8 cellular contexts compared by ENCODE assay signal in genomic region chr4:189941005-189941450, GRCh38.
DNase-seq lines count a peak whose midpoint lies in the region; ATAC-seq and TF ChIP-seq lines count a peak whose summit lies in the region.

No MANE protein-coding gene starts in this region.

- peaks cover 51% of the 10 kb centered on the region for H3K79me2 ChIP-seq in DND-41 (ENCODE audit: insufficient read depth, low read length)
- H3K79me2 ChIP-seq in Loucy (ENCODE audit: insufficient read depth, low read length): peaks cover 45% of the 10 kb centered on the region

- H4K20me1 ChIP-seq in DND-41 (ENCODE audit: insufficient read depth, low read length): no peaks in the 10 kb centered on the region
- peaks cover 4% of the 10 kb centered on the region for H4K20me1 ChIP-seq in Loucy (ENCODE audit: insufficient read depth, low read length, poor library complexity, severe bottlenecking)

- H3K9me3 ChIP-seq in DND-41 (ENCODE audit: insufficient read depth, low read length, severe bottlenecking) (peaks cover 3% of the 10 kb centered on the region), Loucy (ENCODE audit: insufficient read depth, low read depth, low read length) (no peaks in the 10 kb centered on the region), endocrine pancreas (ENCODE audit: control insufficient read depth, low read length) (no peaks in the 10 kb centered on the region), neutrophil (no peaks in the 10 kb centered on the region)

- ATAC-seq in DND-41 (ENCODE audit: insufficient read depth, low read depth): no peak; the same call in 2 of the 3 replicates
- no peak for ATAC-seq in HG03521 (IDR thresholded peaks at IDR 0.05; ENCODE audit: unreplicated experiment)

- peak overlapping the region; percentile 86 for H3K4me2 ChIP-seq in DND-41 (ENCODE audit: insufficient read depth, low read length)
- peak overlapping the region; percentile 100 for H3K4me2 ChIP-seq in Loucy (ENCODE audit: low read depth, low read length, poor library complexity, severe bottlenecking)

- H3K36me3 ChIP-seq in DND-41 (ENCODE audit: insufficient read depth, low read length) (no peaks in the 10 kb centered on the region), Loucy (ENCODE audit: insufficient read depth, low read length) (no peaks in the 10 kb centered on the region), endocrine pancreas (ENCODE audit: control insufficient read depth, insufficient read depth, low read length) (no peaks in the 10 kb centered on the region), neutrophil (peaks cover 3% of the 10 kb centered on the region)

- H3K4me1 ChIP-seq in DND-41 (ENCODE audit: insufficient read depth, low read length) (peaks cover 34% of the 10 kb centered on the region), Loucy (ENCODE audit: insufficient read depth, low read length, poor library complexity, severe bottlenecking) (peaks cover 22% of the 10 kb centered on the region), endocrine pancreas (ENCODE audit: control insufficient read depth, insufficient read depth, low read length) (peaks cover 6% of the 10 kb centered on the region), neutrophil (ENCODE audit: control insufficient read depth in 1 of 2, insufficient read depth in 1 of 2, low read depth in 1 of 2, low read length in 1 of 2) (peaks cover 21% of the 10 kb centered on the region in 2 experiments)

- H3K9ac ChIP-seq in DND-41 (ENCODE audit: low read depth, low read length) (peak overlapping the region; percentile 80), Loucy (ENCODE audit: low read depth, low read length, poor library complexity, severe bottlenecking) (peak overlapping the region; percentile 91), endocrine pancreas (ENCODE audit: control insufficient read depth, insufficient read depth, low read length) (peak overlapping the region; percentile 88)

- TF ChIP-seq CTCF in DND-41 (IDR thresholded peaks at IDR 0.05; ENCODE audit: borderline replicate concordance, extremely low read depth, low read length, poor library complexity, severe bottlenecking) (no peak), Loucy (conservative IDR thresholded peaks at IDR 0.05; ENCODE audit: low read length) (no peak), neutrophil (IDR thresholded peaks at IDR 0.05) (no peak)

- H3K27me3 ChIP-seq in DND-41 (ENCODE audit: insufficient read depth, low read length, poor library complexity) (no peaks in the 10 kb centered on the region), Loucy (ENCODE audit: insufficient read depth, low read length, poor library complexity, severe bottlenecking) (no peaks in the 10 kb centered on the region), endocrine pancreas (ENCODE audit: control insufficient read depth, insufficient read depth, low read length) (no peaks in the 10 kb centered on the region), neutrophil (no peaks in the 10 kb centered on the region)

- no peaks in the 10 kb centered on the region; the same call in 1 of the 2 replicates for H3F3A ChIP-seq in Loucy (ENCODE audit: low read depth)

- H3K9me2 ChIP-seq in Loucy (replicated peaks; ENCODE audit: low read depth, low read length): no peaks in the 10 kb centered on the region

- H3K4me3 ChIP-seq in DND-41 (ENCODE audit: low read depth in 1 of 2, low read length in 2 of 2): peak overlapping the region; percentile 46 to 81
- peak overlapping the region; percentile 85 for H3K4me3 ChIP-seq in Loucy (ENCODE audit: low read length, poor library complexity, severe bottlenecking)
- H3K4me3 ChIP-seq in endocrine pancreas (ENCODE audit: control insufficient read depth, insufficient read depth, low read length): peak overlapping the region; percentile 94
- H3K4me3 ChIP-seq in neutrophil (ENCODE audit: low read depth in 1 of 2, low read length in 1 of 2): peak overlapping the region; percentile 85 to 86

- H3K27ac ChIP-seq in DND-41 (ENCODE audit: low read length): peak overlapping the region; percentile 82
- H3K27ac ChIP-seq in neutrophil: peak overlapping the region; percentile 95

- DNase-seq in DND-41 (no peak), D341Med (ENCODE audit: low spot score) (no peak), NCI-H146 treated with DMSO at 0.1 percent for 48 hours (lab: John Stamatoyannopoulos, UW; ENCODE audit: unreplicated experiment) (no peak), nucleus accumbens (lab: John Stamatoyannopoulos, UW) (no peak)

- H2AFZ ChIP-seq in DND-41 (ENCODE audit: low read depth, low read length) (peak overlapping the region; percentile 75), Loucy (ENCODE audit: low read length) (peak overlapping the region; percentile 86)
